In genomic region chr1:220296941-220297460, GRCh38 we compare ENCODE assay signal across 2 cellular contexts.
TF ChIP-seq lines count a peak whose summit lies in the region.

No MANE protein-coding gene starts in this region.

TF ChIP-seq in GM23338, 12 proteins besides CTCF, POLR2A, EP300 and RAD21:
- TF ChIP-seq REST (IDR thresholded peaks at IDR 0.05; ENCODE audit: unreplicated experiment) (no peak), ZNF462 (CRISPR knock-in tag; IDR thresholded peaks at IDR 0.05) (no peak), ZNF331 (CRISPR knock-in tag; IDR thresholded peaks at IDR 0.05; ENCODE audit: low read depth) (no peak), CREB1 (CRISPR knock-in tag; IDR thresholded peaks at IDR 0.05; ENCODE audit: low read depth) (no peak), JUNB (IDR thresholded peaks at IDR 0.05; ENCODE audit: unreplicated experiment) (no peak), NANOG (IDR thresholded peaks at IDR 0.05; ENCODE audit: borderline replicate concordance) (no peak), ZNF114 (CRISPR knock-in tag; IDR thresholded peaks at IDR 0.05) (no peak), EZH2 (IDR thresholded peaks at IDR 0.05; ENCODE audit: low read depth, unreplicated experiment) (no peak), POLR2AphosphoS5 (IDR thresholded peaks at IDR 0.05; ENCODE audit: low read depth) (no peak), EZH2phosphoT487 (IDR thresholded peaks at IDR 0.05; ENCODE audit: unreplicated experiment) (no peak), STAT1 (IDR thresholded peaks at IDR 0.05; ENCODE audit: unreplicated experiment) (no peak)
- TF ChIP-seq, protein P1, sequence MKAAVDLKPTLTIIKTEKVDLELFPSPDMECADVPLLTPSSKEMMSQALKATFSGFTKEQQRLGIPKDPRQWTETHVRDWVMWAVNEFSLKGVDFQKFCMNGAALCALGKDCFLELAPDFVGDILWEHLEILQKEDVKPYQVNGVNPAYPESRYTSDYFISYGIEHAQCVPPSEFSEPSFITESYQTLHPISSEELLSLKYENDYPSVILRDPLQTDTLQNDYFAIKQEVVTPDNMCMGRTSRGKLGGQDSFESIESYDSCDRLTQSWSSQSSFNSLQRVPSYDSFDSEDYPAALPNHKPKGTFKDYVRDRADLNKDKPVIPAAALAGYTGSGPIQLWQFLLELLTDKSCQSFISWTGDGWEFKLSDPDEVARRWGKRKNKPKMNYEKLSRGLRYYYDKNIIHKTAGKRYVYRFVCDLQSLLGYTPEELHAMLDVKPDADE (IDR thresholded peaks at IDR 0.05), result no peak

TF ChIP-seq in H1, 55 proteins besides CTCF, POLR2A, EP300 and RAD21:
- TF ChIP-seq, protein P2, sequence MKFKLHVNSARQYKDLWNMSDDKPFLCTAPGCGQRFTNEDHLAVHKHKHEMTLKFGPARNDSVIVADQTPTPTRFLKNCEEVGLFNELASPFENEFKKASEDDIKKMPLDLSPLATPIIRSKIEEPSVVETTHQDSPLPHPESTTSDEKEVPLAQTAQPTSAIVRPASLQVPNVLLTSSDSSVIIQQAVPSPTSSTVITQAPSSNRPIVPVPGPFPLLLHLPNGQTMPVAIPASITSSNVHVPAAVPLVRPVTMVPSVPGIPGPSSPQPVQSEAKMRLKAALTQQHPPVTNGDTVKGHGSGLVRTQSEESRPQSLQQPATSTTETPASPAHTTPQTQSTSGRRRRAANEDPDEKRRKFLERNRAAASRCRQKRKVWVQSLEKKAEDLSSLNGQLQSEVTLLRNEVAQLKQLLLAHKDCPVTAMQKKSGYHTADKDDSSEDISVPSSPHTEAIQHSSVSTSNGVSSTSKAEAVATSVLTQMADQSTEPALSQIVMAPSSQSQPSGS (IDR thresholded peaks at IDR 0.05; ENCODE audit: low read length), result no peak
- TF ChIP-seq NRF1 (IDR thresholded peaks at IDR 0.05; ENCODE audit: low read depth, low read length) (no peak), TAF1 (IDR thresholded peaks at IDR 0.05; ENCODE audit: low read depth, low read length) (no peak), KDM1A (IDR thresholded peaks at IDR 0.05; ENCODE audit: borderline replicate concordance, low read length) (no peak), SIX5 (IDR thresholded peaks at IDR 0.05; ENCODE audit: low read depth, low read length) (no peak), HDAC2 (IDR thresholded peaks at IDR 0.05; ENCODE audit: borderline replicate concordance in 1 of 2, low read depth in 2 of 2, low read length in 2 of 2) (no peak), SRF (IDR thresholded peaks at IDR 0.05; ENCODE audit: low read depth, low read length) (no peak)
- TF ChIP-seq, protein P3, sequence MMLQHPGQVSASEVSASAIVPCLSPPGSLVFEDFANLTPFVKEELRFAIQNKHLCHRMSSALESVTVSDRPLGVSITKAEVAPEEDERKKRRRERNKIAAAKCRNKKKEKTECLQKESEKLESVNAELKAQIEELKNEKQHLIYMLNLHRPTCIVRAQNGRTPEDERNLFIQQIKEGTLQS (IDR thresholded peaks at IDR 0.05; ENCODE audit: insufficient read depth, low read depth, low read length), result no peak
